In the genomic region with DNA sequence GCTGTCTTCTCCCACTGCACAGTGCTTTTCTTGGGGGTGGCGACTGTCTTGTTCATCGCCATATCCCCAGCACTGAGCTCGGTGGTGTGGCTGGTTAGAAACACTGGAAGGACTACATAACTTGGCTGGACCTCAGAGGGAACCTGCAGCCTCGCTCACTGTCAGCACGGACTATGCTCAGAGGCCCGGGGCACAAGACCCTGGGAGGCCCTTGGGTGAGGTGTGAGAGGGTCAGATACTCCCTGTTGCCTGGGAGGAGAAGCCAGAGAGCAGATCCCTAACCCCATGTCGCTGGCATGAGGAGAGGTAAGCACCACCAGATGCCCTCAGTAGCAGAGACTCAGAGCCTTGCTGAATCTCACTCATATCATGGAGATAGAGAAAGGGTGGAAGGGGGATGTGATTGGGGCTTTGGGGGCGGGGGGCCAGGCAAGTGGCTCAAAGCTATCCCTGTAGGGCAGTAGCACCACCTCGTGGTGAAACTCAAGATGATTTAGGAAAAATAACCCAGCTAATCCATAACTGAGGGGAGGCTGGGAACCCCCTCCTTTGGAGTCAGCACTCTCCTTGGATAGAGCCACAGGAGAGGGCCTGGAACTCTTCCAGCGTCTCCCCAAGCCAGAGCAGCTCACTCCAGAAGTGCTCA, we compare ENCODE assay signal across 8 cellular contexts. TPM values are rescaled to one million over a fixed set of nuclear protein-coding genes. Genes with fewer than 3 reads are reported as not detected.
DNase-seq lines count a peak whose midpoint lies in the region; ATAC-seq and TF ChIP-seq lines count a peak whose summit lies in the region.

No MANE protein-coding gene starts in this region.

- H3K4me3 Mint-ChIP-seq in endothelial cell (ENCODE audit: unreplicated experiment): no peak overlapping the region

- no peaks in the 10 kb centered on the region for H3K4me1 ChIP-seq in mucosa of descending colon (ENCODE audit: low read depth)

- peak; percentile 44 for DNase-seq in AG10803 (ENCODE audit: low read depth)
- DNase-seq in SK-N-DZ (ENCODE audit: low spot score): peak; percentile 47
- peak; percentile 43 for DNase-seq in endothelial cell (ENCODE audit: low spot score)
- DNase-seq in mucosa of descending colon: peak in 1 of 3 donors; percentile 61
- DNase-seq in amniotic stem cell (lab: John Stamatoyannopoulos, UW): no peak
- no peak for DNase-seq in NCI-H748 (lab: John Stamatoyannopoulos, UW; ENCODE audit: unreplicated experiment)

- no peak overlapping the region for H3K4me3 ChIP-seq in AG10803 (ENCODE audit: low read length)
- no peak overlapping the region for H3K4me3 ChIP-seq in GM12875 (ENCODE audit: low read depth, low read length)
- no peak overlapping the region for H3K4me3 ChIP-seq in mucosa of descending colon

- peaks cover 13% of the 10 kb centered on the region for H3K27me3 Mint-ChIP-seq in endothelial cell (ENCODE audit: unreplicated experiment)

- peak; percentile 53 for TF ChIP-seq CTCF in AG10803 (conservative IDR thresholded peaks at IDR 0.05; ENCODE audit: low read length)
- TF ChIP-seq CTCF in GM12875 (IDR thresholded peaks at IDR 0.05; ENCODE audit: borderline replicate concordance, insufficient read depth, low read depth, low read length): peak; percentile 47; the same call in 1 of the 2 replicates
- TF ChIP-seq CTCF in endothelial cell (IDR thresholded peaks at IDR 0.05; ENCODE audit: unreplicated experiment): peak; percentile 48
- peak; percentile 21 for TF ChIP-seq CTCF in mucosa of descending colon (IDR thresholded peaks at IDR 0.05)

- H3K9me3 Mint-ChIP-seq in endothelial cell (ENCODE audit: unreplicated experiment): no peaks in the 10 kb centered on the region

- no peak overlapping the region for H3K27ac Mint-ChIP-seq in endothelial cell (ENCODE audit: unreplicated experiment)

- peak; percentile 25 for ATAC-seq in mucosa of descending colon
- ATAC-seq in HG02759 (IDR thresholded peaks at IDR 0.05; ENCODE audit: unreplicated experiment): no peak

- no peaks in the 10 kb centered on the region for H3K36me3 ChIP-seq in mucosa of descending colon (ENCODE audit: low read depth)

- H3K4me1 Mint-ChIP-seq in endothelial cell (ENCODE audit: unreplicated experiment): peaks cover 60% of the 10 kb centered on the region

- no peaks in the 10 kb centered on the region for H3K36me3 Mint-ChIP-seq in endothelial cell (ENCODE audit: low read depth, unreplicated experiment)

- intact Hi-C loops in mucosa of descending colon (cut with DNase I, micrococcal nuclease): loop anchor here (5.0 to 10.0 kb wide), 4 partner anchors 51 to 124 kb away; partner anchors contain the start of gene SLC48A1 (in 1 of the 2)

- H3K9me3 ChIP-seq in mucosa of descending colon: no peaks in the 10 kb centered on the region

RNA-seq across cellular contexts. Expression of gene HDAC7, which starts 18.7 kb away (rescaled TPM):
- polyA plus RNA-seq in SK-N-DZ (2014; cell fraction: cytosol; rRNA removed): 14.4 TPM in 2 replicates
- 45.6 and 46.2 TPM in 2 replicates for polyA plus RNA-seq in SK-N-DZ (2014; cell fraction: nucleus; rRNA removed)
- 387 TPM for total RNA-seq in endothelial cell (ENCODE audit: unreplicated experiment)
- total RNA-seq in mucosa of descending colon: 10 to 100 TPM; 19.5 to 67.4 (median 33.2) TPM

Comparison
In these comparisons a context has a peak if more than half of its experiments do, and no peak if none do; other contexts are left out.
1. DNase-seq: peak in AG10803 (single experiment), SK-N-DZ (single experiment) and endothelial cell (single experiment); none in amniotic stem cell (single experiment) and NCI-H748 (single experiment).
2. Peak in every context shown above with its lines, with median percentiles within 50 percentile points of each other: CTCF ChIP-seq.